Comparison of ENCODE assay signal across 1 cellular context in the genomic region with DNA sequence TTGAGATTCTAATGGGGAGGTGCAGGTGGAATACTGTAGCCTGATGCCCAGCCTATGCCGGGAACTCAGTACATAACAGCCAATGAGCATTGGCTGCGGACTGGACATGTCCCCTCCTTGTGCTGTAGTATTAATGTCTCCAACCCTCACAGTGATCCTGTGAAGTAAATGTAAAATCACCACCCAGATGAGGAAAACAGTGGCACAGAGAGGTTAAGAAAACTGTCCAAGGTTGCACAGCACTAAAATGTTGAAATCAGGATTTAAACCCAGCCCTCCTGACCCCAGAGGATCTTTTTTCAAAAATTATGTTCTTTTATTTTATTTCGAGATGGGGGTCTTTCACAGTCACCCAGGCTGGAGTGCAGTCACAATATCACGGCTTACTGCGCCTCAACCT.
TF ChIP-seq lines count a peak whose summit lies in the region.

No MANE protein-coding gene starts in this region.

TF ChIP-seq in GM12878, 131 proteins besides CTCF, POLR2A, EP300 and RAD21:
- TF ChIP-seq, protein P1, sequence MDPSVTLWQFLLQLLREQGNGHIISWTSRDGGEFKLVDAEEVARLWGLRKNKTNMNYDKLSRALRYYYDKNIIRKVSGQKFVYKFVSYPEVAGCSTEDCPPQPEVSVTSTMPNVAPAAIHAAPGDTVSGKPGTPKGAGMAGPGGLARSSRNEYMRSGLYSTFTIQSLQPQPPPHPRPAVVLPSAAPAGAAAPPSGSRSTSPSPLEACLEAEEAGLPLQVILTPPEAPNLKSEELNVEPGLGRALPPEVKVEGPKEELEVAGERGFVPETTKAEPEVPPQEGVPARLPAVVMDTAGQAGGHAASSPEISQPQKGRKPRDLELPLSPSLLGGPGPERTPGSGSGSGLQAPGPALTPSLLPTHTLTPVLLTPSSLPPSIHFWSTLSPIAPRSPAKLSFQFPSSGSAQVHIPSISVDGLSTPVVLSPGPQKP (IDR thresholded peaks at IDR 0.05; ENCODE audit: low read depth, low read length): no peak
- TF ChIP-seq ZNF217 (IDR thresholded peaks at IDR 0.05): peak; percentile 64; the same call in 1 of the 2 replicates
- TF ChIP-seq PAX8 (IDR thresholded peaks at IDR 0.05): 0 out of 2 replicates have a peak, but pooled peaks have one; percentile 43
- TF ChIP-seq ZNF384 (IDR thresholded peaks at IDR 0.05; ENCODE audit: borderline replicate concordance, low read depth, low read length): no peak
- peak; percentile 68; the same call in 1 of the 2 replicates for TF ChIP-seq SMARCA5 (IDR thresholded peaks at IDR 0.05)
- peak in 1 of 2 experiments; percentile 6; a peak in 1 of 4 replicates for TF ChIP-seq IKZF2 (IDR thresholded peaks at IDR 0.05)
